8 cellular contexts compared by ENCODE assay signal in the genomic region with DNA sequence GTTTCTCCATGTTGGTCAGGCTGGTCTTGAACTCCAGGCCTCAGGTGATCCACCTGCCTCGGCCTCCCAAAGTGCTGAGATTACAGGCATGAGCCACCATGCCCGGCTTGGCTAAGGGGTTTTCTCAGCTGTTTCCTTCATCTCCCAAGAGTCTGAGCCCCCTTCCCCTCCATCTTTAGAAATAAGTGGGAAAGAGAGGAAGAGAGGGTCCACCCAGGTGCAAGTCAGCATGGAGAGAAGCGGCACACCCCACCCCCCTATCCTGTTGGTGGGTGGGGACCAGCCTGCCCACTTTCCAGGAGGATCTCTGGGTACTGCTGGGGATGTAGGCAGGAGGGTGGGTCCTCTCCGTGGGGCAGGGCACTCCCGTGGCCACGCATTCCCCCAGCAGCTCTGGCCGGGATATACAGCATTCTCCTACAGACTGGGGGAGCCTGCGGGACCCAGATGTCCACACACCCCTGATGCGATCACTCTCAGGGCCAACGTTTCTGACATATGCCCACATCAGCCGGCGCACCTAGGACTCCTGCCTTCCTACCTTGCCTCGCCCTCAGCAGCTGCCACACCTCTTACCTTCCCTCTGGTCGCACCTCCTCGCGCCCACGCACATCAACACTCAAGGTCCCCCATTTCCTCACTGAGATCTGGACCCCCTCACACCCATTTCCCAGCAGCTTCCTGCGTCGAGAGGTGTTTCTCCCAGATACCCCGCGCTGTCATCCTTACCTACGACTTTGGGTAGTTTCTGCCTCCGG. TPM values are rescaled to one million over a fixed set of nuclear protein-coding genes. Genes with fewer than 3 reads are reported as not detected.
A peak's percentile ranks its signal among the peaks of the same experiment; 100 is the strongest.
DNase-seq lines count a peak whose midpoint lies in the region; ATAC-seq, FAIRE-seq and TF ChIP-seq lines count a peak whose summit lies in the region.

No MANE protein-coding gene starts in this region.

- peaks cover 20% of the 10 kb centered on the region for H3K4me1 Mint-ChIP-seq in activated CD8-positive, alpha-beta memory T cell treated with anti-CD3 and anti-CD28 coated beads, Interleukin-2, amount 10 ng/mL, durations not matched to agents 7 days and 5 days
- H3K4me1 Mint-ChIP-seq in stimulated activated naive B cell treated with anti-CD40 and anti-IgM and Interleukin-4, amounts not matched to agents 10 μg/mL and 1 μg/mL and 100 μg/mL, for 72 hours, result peaks cover 16 to 34% of the 10 kb centered on the region in 2 donors

- intact Hi-C loops in OCI-LY7 (cut with micrococcal nuclease; ENCODE audit: unreplicated experiment) (no loop called here), esophagus squamous epithelium (cut with DNase I) (no loop called here)

- H3K79me2 ChIP-seq in OCI-LY7 (ENCODE audit: insufficient read depth, low read depth, low read length), result no peaks in the 10 kb centered on the region

- H3K4me3 ChIP-seq in OCI-LY7 (ENCODE audit: low read depth, low read length, poor library complexity, severe bottlenecking), result peak overlapping the region; percentile 46
- peak overlapping the region; percentile 18 to 62 (median 44) for H3K4me3 ChIP-seq in esophagus squamous epithelium

- no TSS peak for BruUV-seq in OCI-LY7 (replicated peaks; lab: Mats Ljungman, UMichigan)

- H3K27me3 Mint-ChIP-seq in activated CD8-positive, alpha-beta memory T cell treated with anti-CD3 and anti-CD28 coated beads, Interleukin-2, amount 10 ng/mL, durations not matched to agents 7 days and 5 days, result peaks cover 53% of the 10 kb centered on the region
- H3K27me3 Mint-ChIP-seq in stimulated activated naive B cell treated with anti-CD40 and anti-IgM and Interleukin-4, amounts not matched to agents 10 μg/mL and 1 μg/mL and 100 μg/mL, for 72 hours, result peaks cover 49 to 76% of the 10 kb centered on the region in 2 donors

- ATAC-seq in activated CD8-positive, alpha-beta memory T cell treated with anti-CD3 and anti-CD28 coated beads, Interleukin-2, amount 10 ng/mL, durations not matched to agents 7 days and 5 days, result peak; percentile 1
- ATAC-seq in stimulated activated naive B cell treated with anti-CD40 and anti-IgM and Interleukin-4, amounts not matched to agents 10 μg/mL and 1 μg/mL and 100 μg/mL, for 72 hours (replicated peaks), result no peak
- no peak for ATAC-seq in GM19328 (IDR thresholded peaks at IDR 0.05; ENCODE audit: unreplicated experiment)

- no peak overlapping the region for H3K27ac ChIP-seq in OCI-LY7 (ENCODE audit: low read depth, low read length, poor library complexity, severe bottlenecking)
- no peak overlapping the region for H3K27ac ChIP-seq in esophagus squamous epithelium

- H3K9me3 ChIP-seq in OCI-LY7 (ENCODE audit: low read length) (no peaks in the 10 kb centered on the region), esophagus squamous epithelium (no peaks in the 10 kb centered on the region)

- no peaks in the 10 kb centered on the region for H3K36me3 Mint-ChIP-seq in activated CD8-positive, alpha-beta memory T cell treated with anti-CD3 and anti-CD28 coated beads, Interleukin-2, amount 10 ng/mL, durations not matched to agents 7 days and 5 days
- H3K36me3 Mint-ChIP-seq in stimulated activated naive B cell treated with anti-CD40 and anti-IgM and Interleukin-4, amounts not matched to agents 10 μg/mL and 1 μg/mL and 100 μg/mL, for 72 hours, result no peaks in the 10 kb centered on the region

- FAIRE-seq in GM19239 (lab: Jason Lieb, UNC), result no peak

- no peaks in the 10 kb centered on the region for H3K9me3 Mint-ChIP-seq in activated CD8-positive, alpha-beta memory T cell treated with anti-CD3 and anti-CD28 coated beads, Interleukin-2, amount 10 ng/mL, durations not matched to agents 7 days and 5 days (ENCODE audit: low read depth)
- H3K9me3 Mint-ChIP-seq in stimulated activated naive B cell treated with anti-CD40 and anti-IgM and Interleukin-4, amounts not matched to agents 10 μg/mL and 1 μg/mL and 100 μg/mL, for 72 hours, result no peaks in the 10 kb centered on the region

- H3K4me3 Mint-ChIP-seq in activated CD8-positive, alpha-beta memory T cell treated with anti-CD3 and anti-CD28 coated beads, Interleukin-2, amount 10 ng/mL, durations not matched to agents 7 days and 5 days, result peak overlapping the region; percentile 64
- peak overlapping the region; percentile 83 to 86 for H3K4me3 Mint-ChIP-seq in stimulated activated naive B cell treated with anti-CD40 and anti-IgM and Interleukin-4, amounts not matched to agents 10 μg/mL and 1 μg/mL and 100 μg/mL, for 72 hours

- H3K27ac Mint-ChIP-seq in activated CD8-positive, alpha-beta memory T cell treated with anti-CD3 and anti-CD28 coated beads, Interleukin-2, amount 10 ng/mL, durations not matched to agents 7 days and 5 days, result no peak overlapping the region
- H3K27ac Mint-ChIP-seq in stimulated activated naive B cell treated with anti-CD40 and anti-IgM and Interleukin-4, amounts not matched to agents 10 μg/mL and 1 μg/mL and 100 μg/mL, for 72 hours, result peak overlapping the region; percentile 27

- no peaks in the 10 kb centered on the region for H3K9me2 ChIP-seq in OCI-LY7 (ENCODE audit: insufficient read depth, low read length)

- H3K36me3 ChIP-seq in OCI-LY7 (ENCODE audit: insufficient read depth, low read length) (no peaks in the 10 kb centered on the region), esophagus squamous epithelium (peaks cover 0 to 32% (median 0%) of the 10 kb centered on the region in 3 donors)

- H4K20me1 ChIP-seq in OCI-LY7 (ENCODE audit: insufficient read depth, low read length), result no peaks in the 10 kb centered on the region

- peaks cover 0 to 100% (median 2%) of the 10 kb centered on the region in 4 donors for H3K27me3 ChIP-seq in esophagus squamous epithelium

- TF ChIP-seq POLR2A in esophagus squamous epithelium (IDR thresholded peaks at IDR 0.05), result no peak

- DNase-seq in activated CD8-positive, alpha-beta memory T cell treated with anti-CD3 and anti-CD28 coated beads, Interleukin-2, amount 10 ng/mL, durations not matched to agents 7 days and 5 days, result no peak
- no peak for DNase-seq in activated CD8-positive, alpha-beta memory T cell treated with anti-CD3 and anti-CD28 coated beads, Interleukin-2, amount 50 U/mL, for 48 hours
- DNase-seq in OCI-LY7 (ENCODE audit: low spot score) (no peak), esophagus squamous epithelium (lab: John Stamatoyannopoulos, UW) (no peak), kidney glomerular epithelial cell (lab: John Stamatoyannopoulos, UW) (no peak), GM19239 (ENCODE audit: insufficient read length, low spot score) (no peak)
- no peak for DNase-seq in stimulated activated naive B cell treated with anti-CD40 and anti-IgM and Interleukin-4, amounts not matched to agents 10 μg/mL and 1 μg/mL and 100 μg/mL, for 72 hours

- peak overlapping the region; percentile 57 for H3K4me2 ChIP-seq in OCI-LY7 (ENCODE audit: low read length)

- H3K4me1 ChIP-seq in OCI-LY7 (ENCODE audit: insufficient read depth, low read length, poor library complexity, severe bottlenecking) (peaks cover 4% of the 10 kb centered on the region), esophagus squamous epithelium (peaks cover 39 to 73% (median 47%) of the 10 kb centered on the region in 3 donors)

- POLR2A ChIA-PET in OCI-LY7 (lab: Charles Lee), result interaction anchor here (0.6 kb wide), 1 partner anchor 26 kb away, joined by 3 read pairs; no protein-coding TSS in a partner anchor

- TF ChIP-seq CTCF in OCI-LY7 (conservative IDR thresholded peaks at IDR 0.05; ENCODE audit: low read length) (no peak), esophagus squamous epithelium (IDR thresholded peaks at IDR 0.05) (no peak)

- 32 to 40% methylated on average over 12 to 17 of the region's 23 CpGs for WGBS in esophagus squamous epithelium, 2 donors

- H2AFZ ChIP-seq in OCI-LY7 (ENCODE audit: low read length), result no peak overlapping the region

- CTCF ChIA-PET in activated CD8-positive, alpha-beta memory T cell treated with anti-CD3 and anti-CD28 coated beads, Interleukin-2, amount 10 ng/mL, durations not matched to agents 7 days and 5 days (lab: Charles Lee), result interaction anchor here (0.9 to 4.2 kb wide), 8 partner anchors 10 to 178 kb away, joined by 3 to 25 read pairs (median 3); no protein-coding TSS in a partner anchor
- CTCF ChIA-PET in OCI-LY7 (lab: Charles Lee; ENCODE audit: unreplicated experiment), result interaction anchor here (0.6 kb wide), 1 partner anchor 35 kb away, joined by 3 read pairs; no protein-coding TSS in a partner anchor

RNA-seq across cellular contexts. Expression of gene SCARF2, which starts 8.9 kb away (rescaled TPM):
- 1 to 10 TPM in 1 of 2 experiments, under 1 TPM in 1; 0.54 to 1.1 TPM for total RNA-seq in activated CD8-positive, alpha-beta memory T cell treated with anti-CD3 and anti-CD28 coated beads, Interleukin-2, amount 10 ng/mL, durations not matched to agents 7 days and 5 days
- 1.0 and 1.2 TPM in 2 replicates for total RNA-seq in OCI-LY7 (2014; rRNA removed; shearing (Covaris generic))
- 2.2 and 3.2 TPM in 2 replicates for total RNA-seq in OCI-LY7 (2022)
- 1 to 10 TPM; 1.1 to 6.9 (median 2.4) TPM for total RNA-seq in esophagus squamous epithelium

RNA-seq across cellular contexts. Expression of gene ZNF74, which starts 34.7 kb away (rescaled TPM):
- total RNA-seq in activated CD8-positive, alpha-beta memory T cell treated with anti-CD3 and anti-CD28 coated beads, Interleukin-2, amount 10 ng/mL, durations not matched to agents 7 days and 5 days, result 10 to 100 TPM in 1 of 2 experiments, 1 to 10 TPM in 1; 10.0 to 10.9 TPM
- not detected in 2 replicates for total RNA-seq in OCI-LY7 (2014; rRNA removed; shearing (Covaris generic))
- total RNA-seq in OCI-LY7 (2022), result not detected in 2 replicates
- total RNA-seq in esophagus squamous epithelium, result 10 to 100 TPM in 1 of 4 donors, 1 to 10 TPM in 3; 7.9 to 10.7 (median 9.2) TPM

Comparison
In these comparisons a context has a peak if more than half of its experiments do, and no peak if none do; other contexts are left out.
1. RNA of gene ZNF74, which starts 34.7 kb away (total RNA-seq): 10.0 to 10.9 TPM in activated CD8-positive, alpha-beta memory T cell treated with anti-CD3 and anti-CD28 coated beads, Interleukin-2, amount 10 ng/mL, durations not matched to agents 7 days and 5 days and 7.9 to 10.7 TPM in esophagus squamous epithelium; not detected in OCI-LY7; every median in the first group is over 4 times any median in the second.